ENCODE assay signal across 8 cellular contexts in genomic region chr10:68613974-68614373, GRCh38. TPM values are rescaled to one million over a fixed set of nuclear protein-coding genes. Genes with fewer than 3 reads are reported as not detected.
DNase-seq lines count a peak whose midpoint lies in the region; ATAC-seq, FAIRE-seq and TF ChIP-seq lines count a peak whose summit lies in the region.
"Not testable (repeated sequence)": the region's sequence is repeated elsewhere in the genome, so short reads cannot be mapped to it uniquely, and the experiment has no call there.

No MANE protein-coding gene starts in this region.

- H3K4me3 ChIP-seq in HUES64 (ENCODE audit: low read length); K562; cardiac muscle cell; gastrocnemius medialis: not testable (repeated sequence)
- H3K4me3 ChIP-seq in parathyroid adenoma (ENCODE audit: low read depth, low read length) = peak overlapping the region; percentile 18

- H3K9me1 ChIP-seq in K562 (ENCODE audit: control insufficient read depth, insufficient read depth, low read length) = not testable (repeated sequence)

- TF ChIP-seq POLR2A in K562 (conservative IDR thresholded peaks at IDR 0.05); gastrocnemius medialis (IDR thresholded peaks at IDR 0.05): not testable (repeated sequence)

- H3K4me2 ChIP-seq in K562 (ENCODE audit: insufficient read depth, low read length); parathyroid adenoma (ENCODE audit: low read length): not testable (repeated sequence)

- not testable (repeated sequence) for H3K9me3 Mint-ChIP-seq in WTC11, nephron progenitor cell

- H3K27ac ChIP-seq in HUES64 (ENCODE audit: low read depth, low read length) (peak overlapping the region; percentile 18; the same call in 1 of the 2 replicates), cardiac muscle cell (peak overlapping the region; percentile 57), gastrocnemius medialis (peak overlapping the region in 2 of 4 donors; percentile 3 to 11)
- H3K27ac ChIP-seq in K562 (ENCODE audit: extremely low read depth, low read depth, low read length); parathyroid adenoma: not testable (repeated sequence)

- H3K36me3 ChIP-seq in HUES64 (ENCODE audit: insufficient read depth, low read length) = peaks cover 39% of the 10 kb centered on the region
- H3K36me3 ChIP-seq in K562 (ENCODE audit: control insufficient read depth, insufficient read depth, low read length) = peaks cover 13% of the 10 kb centered on the region; the same call in 1 of the 3 replicates
- H3K36me3 ChIP-seq in cardiac muscle cell = peaks cover 11% of the 10 kb centered on the region
- H3K36me3 ChIP-seq in parathyroid adenoma (ENCODE audit: control insufficient read depth, insufficient read depth, low read length); gastrocnemius medialis: not testable (repeated sequence)

- H2AFZ ChIP-seq in K562 (ENCODE audit: low read depth, low read length); parathyroid adenoma: not testable (repeated sequence)

- H3K27me3 Mint-ChIP-seq in WTC11 (ENCODE audit: low read depth); nephron progenitor cell (ENCODE audit: low read depth, poor library complexity): not testable (repeated sequence)

- not testable (repeated sequence) for H3K4me1 Mint-ChIP-seq in WTC11, nephron progenitor cell

- not testable (repeated sequence) for H4K20me1 ChIP-seq in K562 (replicated peaks; ENCODE audit: control insufficient read depth, insufficient read depth, low read length)

- BruUV-seq in K562 (replicated peaks; lab: Mats Ljungman, UMichigan) = not testable (repeated sequence)

- not testable (repeated sequence) for FAIRE-seq in K562 (lab: Jason Lieb, UNC)

- intact Hi-C loops in K562 (cut with micrococcal nuclease); gastrocnemius medialis (cut with DNase I; ENCODE audit: low total_unique reads): not testable (repeated sequence)

- not testable (repeated sequence) for H3K9ac ChIP-seq in HUES64 (ENCODE audit: low read depth, low read length); K562 (ENCODE audit: insufficient read depth in 1 of 2, low read depth in 2 of 2, low read length in 2 of 2); parathyroid adenoma

- not testable (repeated sequence) for H3K4me1 ChIP-seq in HUES64 (ENCODE audit: insufficient read depth, low read length); K562 (replicated peaks in 1 of 2; ENCODE audit: control insufficient read depth in 2 of 2, insufficient read depth in 2 of 2, low read length in 2 of 2)
- peaks cover 11% of the 10 kb centered on the region for H3K4me1 ChIP-seq in cardiac muscle cell (ENCODE audit: low read depth)
- peaks cover 13% of the 10 kb centered on the region for H3K4me1 ChIP-seq in parathyroid adenoma
- H3K4me1 ChIP-seq in gastrocnemius medialis = peaks cover 11 to 15% of the 10 kb centered on the region in 2 donors

- ATAC-seq in WTC11, K562: not testable (repeated sequence)
- ATAC-seq in gastrocnemius medialis = peak; percentile 56 to 60

- not testable (repeated sequence) for DNase-seq in WTC11 (ENCODE audit: low spot score); K562 (ENCODE audit: extremely low read depth in 1 of 4, low spot score in 3 of 4); cardiac muscle cell (ENCODE audit: low read depth in 1 of 2, low spot score in 1 of 2); nephron progenitor cell; gastrocnemius medialis
- DNase-seq in left kidney (ENCODE audit: low read depth, low spot score) = peak; percentile 29

- POLR2A ChIA-PET in WTC11 (lab: Charles Lee) = not testable (repeated sequence)
- POLR2A ChIA-PET in K562 (lab: Yijun Ruan, JAX) = interaction anchor here (0.6 to 1.7 kb wide), 6 partner anchors 9 to 82 kb away, joined by 3 to 9 read pairs (median 4); no protein-coding TSS in a partner anchor

- H3K4me3 Mint-ChIP-seq in WTC11, nephron progenitor cell: not testable (repeated sequence)

- not testable (repeated sequence) for TF ChIP-seq RAD21 in K562 (CRISPR knock-in tag; conservative IDR thresholded peaks at IDR 0.05 in 1 of 2, IDR thresholded peaks at IDR 0.05 in 1 of 2)

- CTCF ChIA-PET in WTC11 (lab: Charles Lee); K562 (lab: Yijun Ruan, JAX; ENCODE audit: low intra/inter-chr PET ratio): not testable (repeated sequence)

- not testable (repeated sequence) for TF ChIP-seq EP300 in K562 (IDR thresholded peaks at IDR 0.05; ENCODE audit: low read length)

- in situ Hi-C loops in K562 (cut with MboI); gastrocnemius medialis (cut with MboI; ENCODE audit: low sequenced_read_pairs in 4 of 4): not testable (repeated sequence)

- H3K27me3 ChIP-seq in HUES64 (ENCODE audit: insufficient read depth, low read length); K562 (ENCODE audit: control insufficient read depth in 2 of 2, insufficient read depth in 2 of 2, low read length in 2 of 2); cardiac muscle cell; parathyroid adenoma (ENCODE audit: control insufficient read depth, insufficient read depth, low read length); gastrocnemius medialis: not testable (repeated sequence)

- H3K9me3 ChIP-seq in HUES64 (ENCODE audit: insufficient read depth, low read depth, low read length); K562 (replicated peaks; ENCODE audit: control insufficient read depth, insufficient read depth, low read depth, low read length); cardiac muscle cell (ENCODE audit: low read depth); parathyroid adenoma (ENCODE audit: control insufficient read depth, low read length); gastrocnemius medialis: not testable (repeated sequence)

- not testable (repeated sequence) for TF ChIP-seq CTCF in WTC11 (IDR thresholded peaks at IDR 0.05); K562 (IDR thresholded peaks at IDR 0.05 in 2 of 3, conservative IDR thresholded peaks at IDR 0.05 in 1 of 3; ENCODE audit: insufficient read depth in 2 of 3, low read depth in 1 of 3, low read length in 3 of 3); cardiac muscle cell (IDR thresholded peaks at IDR 0.05; ENCODE audit: low read depth, low read length); nephron progenitor cell (IDR thresholded peaks at IDR 0.05); parathyroid adenoma (IDR thresholded peaks at IDR 0.05); gastrocnemius medialis (IDR thresholded peaks at IDR 0.05 in 4 of 5, conservative IDR thresholded peaks at IDR 0.05 in 1 of 5)

- H3K27ac Mint-ChIP-seq in WTC11 (peak overlapping the region; percentile 84), nephron progenitor cell (peak overlapping the region; percentile 83)

- not testable (repeated sequence) for H3K79me2 ChIP-seq in K562 (ENCODE audit: control insufficient read depth, insufficient read depth, low read length); parathyroid adenoma

- H3K36me3 Mint-ChIP-seq in WTC11 (peaks cover 29% of the 10 kb centered on the region), nephron progenitor cell (ENCODE audit: low read depth) (peaks cover 48% of the 10 kb centered on the region)

TF ChIP-seq in K562, 482 proteins besides CTCF, POLR2A, EP300 and RAD21:
- TF ChIP-seq ZNF316 (IDR thresholded peaks at IDR 0.05) = 0 out of 2 replicates have a peak, but pooled peaks have one; percentile 9
TF ChIP-seq in K562: peak in this region for 1; not testable (repeated sequence) for 481.

RNA-seq across cellular contexts. Expression of gene TET1, which starts 53.8 kb away (rescaled TPM):
- 27.0 TPM for polyA plus RNA-seq in HUES64 (2013, experiment 1 of 2)
- polyA plus RNA-seq in HUES64 (2013, experiment 2 of 2) = 30.2 TPM
- total RNA-seq in WTC11 (2021) (59.2 to 71.4 TPM (median 62.0 TPM) in 3 replicates), K562 (2014; rRNA removed) (9.2 and 11.9 TPM in 2 replicates), K562 (2014; rRNA removed; fragmentation: Illumina TruSeq; extraction: Trizol) (21.0 and 22.2 TPM in 2 replicates), K562 (2015; rRNA removed; fragmentation: Illumina TruSeq; extraction: Trizol) (18.0 and 18.7 TPM in 2 replicates), K562 (2021) (20.6 and 21.3 TPM in 2 replicates), cardiac muscle cell (21.0 and 34.8 TPM in 2 replicates), gastrocnemius medialis (1 to 10 TPM in 3 of 4 donors, under 1 TPM in 1; 1.00 to 2.0 (median 1.4) TPM)
- 44.0 and 102 TPM in 2 replicates for total RNA-seq in K562 (2011; cell fraction: chromatin; rRNA removed; ENCODE audit: low replicate concordance)
- 30.5 and 40.3 TPM in 2 replicates for total RNA-seq in K562 (2011; cell fraction: nucleolus; rRNA removed)
- total RNA-seq in K562 (2011; cell fraction: nucleoplasm; rRNA removed) = 50.2 and 57.9 TPM in 2 replicates
- polyA plus RNA-seq in K562 (2011; rRNA removed) (11.6 and 18.9 TPM in 2 replicates), K562 (2014; fragmentation: Illumina TruSeq; extraction: Trizol) (12.6 and 16.8 TPM in 2 replicates), K562 (2014; fragmentation: Nextera tagmentation; extraction: Ambion mirVana) (1 to 10 TPM; 2.6 to 3.6 TPM), K562 (2014; rRNA removed) (5.4 and 5.9 TPM in 2 replicates), cardiac muscle cell (10.9 and 14.4 TPM in 2 replicates)
- polyA plus RNA-seq in K562 (2011; cell fraction: cytosol; rRNA removed) = 4.0 and 9.4 TPM in 2 replicates
- polyA plus RNA-seq in K562 (2011; cell fraction: nucleus; rRNA removed) = 10.7 and 16.7 TPM in 2 replicates
- 6.8 and 8.1 TPM in 2 replicates for polyA plus RNA-seq in K562 (2012)
- 45.0 and 86.3 TPM in 2 replicates for polyA minus RNA-seq in K562 (2011; rRNA and poly(A)+ RNA removed)
- polyA minus RNA-seq in K562 (2011; cell fraction: cytosol; rRNA and poly(A)+ RNA removed) = 25.9 and 31.1 TPM in 2 replicates
- polyA minus RNA-seq in K562 (2011; cell fraction: nucleus; rRNA and poly(A)+ RNA removed) = 18.4 and 50.4 TPM in 2 replicates
